In genomic region chr11:60334005-60334620, GRCh38 we compare ENCODE assay signal across 8 cellular contexts. TPM values are rescaled to one million over a fixed set of nuclear protein-coding genes. Genes with fewer than 3 reads are reported as not detected.
DNase-seq lines count a peak whose midpoint lies in the region; ATAC-seq and TF ChIP-seq lines count a peak whose summit lies in the region.

No MANE protein-coding gene starts in this region.

- ATAC-seq in HG03432 (IDR thresholded peaks at IDR 0.05; ENCODE audit: unreplicated experiment), result peak; percentile 60
- ATAC-seq in activated T-cell treated with anti-CD3 and anti-CD28 coated beads, Interleukin-2, amount 50 U/mL, for 72 hours (replicated peaks in 1 of 2), result peak; percentile 64 to 71
- peak; percentile 68 for ATAC-seq in foreskin keratinocyte
- no peak for ATAC-seq in HG03135 (IDR thresholded peaks at IDR 0.05; ENCODE audit: unreplicated experiment)

- H3K27me3 Mint-ChIP-seq in activated T-cell treated with anti-CD3 and anti-CD28 coated beads, Interleukin-2, amount 50 U/mL, for 72 hours (ENCODE audit: low read depth), result peaks cover 29% of the 10 kb centered on the region
- peaks cover 15% of the 10 kb centered on the region for H3K27me3 Mint-ChIP-seq in progenitor cell of endocrine pancreas

- DNase-seq in NCI-H2171 treated with DMSO at 0.1 percent for 48 hours (lab: John Stamatoyannopoulos, UW), result peak; percentile 55
- no peak for DNase-seq in NCI-H2171 (lab: John Stamatoyannopoulos, UW)
- DNase-seq in Peyer's patch, result peak in 2 of 3 donors; percentile 75 to 86
- peak; percentile 70 to 78 for DNase-seq in activated T-cell treated with anti-CD3 and anti-CD28 coated beads, Interleukin-2, amount 50 U/mL, for 72 hours
- peak; percentile 10 to 35 for DNase-seq in foreskin keratinocyte
- DNase-seq in progenitor cell of endocrine pancreas (ENCODE audit: low spot score, unreplicated experiment), result peak; percentile 61

- no peak overlapping the region for H3K4me3 ChIP-seq in Peyer's patch

- no peaks in the 10 kb centered on the region for H3K36me3 Mint-ChIP-seq in activated T-cell treated with anti-CD3 and anti-CD28 coated beads, Interleukin-2, amount 50 U/mL, for 72 hours (ENCODE audit: insufficient read depth in 2 of 2)
- no peaks in the 10 kb centered on the region for H3K36me3 Mint-ChIP-seq in progenitor cell of endocrine pancreas (ENCODE audit: insufficient read depth)

- H3K36me3 ChIP-seq in Peyer's patch, result no peaks in the 10 kb centered on the region

- H3K4me1 ChIP-seq in Peyer's patch (no peaks in the 10 kb centered on the region), foreskin keratinocyte (no peaks in the 10 kb centered on the region)

- no peak for TF ChIP-seq POLR2A in Peyer's patch (IDR thresholded peaks at IDR 0.05)

- peaks cover 0 to 3% of the 10 kb centered on the region in 2 donors for H3K9me3 Mint-ChIP-seq in activated T-cell treated with anti-CD3 and anti-CD28 coated beads, Interleukin-2, amount 50 U/mL, for 72 hours
- H3K9me3 Mint-ChIP-seq in progenitor cell of endocrine pancreas (ENCODE audit: low read depth), result peaks cover 7% of the 10 kb centered on the region

- H3K27me3 ChIP-seq in Peyer's patch (no peaks in the 10 kb centered on the region), foreskin keratinocyte (no peaks in the 10 kb centered on the region)

- no peak overlapping the region for H3K27ac ChIP-seq in Peyer's patch
- H3K27ac ChIP-seq in foreskin keratinocyte, result no peak overlapping the region

- no peak overlapping the region for H3K4me3 Mint-ChIP-seq in activated T-cell treated with anti-CD3 and anti-CD28 coated beads, Interleukin-2, amount 50 U/mL, for 72 hours
- no peak overlapping the region for H3K4me3 Mint-ChIP-seq in progenitor cell of endocrine pancreas (ENCODE audit: low read depth)

- H3K9me3 ChIP-seq in Peyer's patch, result no peaks in the 10 kb centered on the region

- no peaks in the 10 kb centered on the region for H3K4me1 Mint-ChIP-seq in activated T-cell treated with anti-CD3 and anti-CD28 coated beads, Interleukin-2, amount 50 U/mL, for 72 hours (ENCODE audit: low read depth)
- H3K4me1 Mint-ChIP-seq in progenitor cell of endocrine pancreas (ENCODE audit: low read depth), result peaks cover 9% of the 10 kb centered on the region

- no peak overlapping the region for H3K27ac Mint-ChIP-seq in activated T-cell treated with anti-CD3 and anti-CD28 coated beads, Interleukin-2, amount 50 U/mL, for 72 hours
- H3K27ac Mint-ChIP-seq in progenitor cell of endocrine pancreas, result no peak overlapping the region

- TF ChIP-seq CTCF in Peyer's patch (IDR thresholded peaks at IDR 0.05) (peak; percentile 45 to 73 (median 64)), foreskin keratinocyte (conservative IDR thresholded peaks at IDR 0.05) (peak; percentile 51), progenitor cell of endocrine pancreas (IDR thresholded peaks at IDR 0.05; ENCODE audit: unreplicated experiment) (peak; percentile 70)

RNA-seq across cellular contexts. Expression of gene MS4A6E, which starts 7.1 kb away (rescaled TPM):
- total RNA-seq in Peyer's patch (not detected), foreskin keratinocyte (not detected in 2 replicates), progenitor cell of endocrine pancreas (not detected in 2 replicates)
- total RNA-seq in activated T-cell treated with anti-CD3 and anti-CD28 coated beads, Interleukin-2, amount 50 U/mL, for 72 hours, result not detected
- not detected in 2 replicates for polyA plus RNA-seq in foreskin keratinocyte

RNA-seq across cellular contexts. Expression of gene MS4A7, which starts 44.2 kb away (rescaled TPM):
- 10 to 100 TPM in 2 of 4 donors, 1 to 10 TPM in 2; 5.0 to 52.0 (median 14.9) TPM for total RNA-seq in Peyer's patch
- total RNA-seq in activated T-cell treated with anti-CD3 and anti-CD28 coated beads, Interleukin-2, amount 50 U/mL, for 72 hours, result not detected
- not detected in 2 replicates for total RNA-seq in foreskin keratinocyte
- not detected in 2 replicates for polyA plus RNA-seq in foreskin keratinocyte
- total RNA-seq in progenitor cell of endocrine pancreas, result not detected in 2 replicates

RNA-seq across cellular contexts. Expression of gene MS4A4A, which starts 53.6 kb away (rescaled TPM):
- 10 to 100 TPM in 1 of 4 donors, 1 to 10 TPM in 3; 2.8 to 17.0 (median 4.4) TPM for total RNA-seq in Peyer's patch
- total RNA-seq in activated T-cell treated with anti-CD3 and anti-CD28 coated beads, Interleukin-2, amount 50 U/mL, for 72 hours, result not detected
- not detected in 2 replicates for total RNA-seq in foreskin keratinocyte
- polyA plus RNA-seq in foreskin keratinocyte, result not detected in 2 replicates
- total RNA-seq in progenitor cell of endocrine pancreas, result 0.33 TPM in 1 of 2 replicates, not detected in the other
